ENCODE assay signal across 8 cellular contexts in the genomic region with DNA sequence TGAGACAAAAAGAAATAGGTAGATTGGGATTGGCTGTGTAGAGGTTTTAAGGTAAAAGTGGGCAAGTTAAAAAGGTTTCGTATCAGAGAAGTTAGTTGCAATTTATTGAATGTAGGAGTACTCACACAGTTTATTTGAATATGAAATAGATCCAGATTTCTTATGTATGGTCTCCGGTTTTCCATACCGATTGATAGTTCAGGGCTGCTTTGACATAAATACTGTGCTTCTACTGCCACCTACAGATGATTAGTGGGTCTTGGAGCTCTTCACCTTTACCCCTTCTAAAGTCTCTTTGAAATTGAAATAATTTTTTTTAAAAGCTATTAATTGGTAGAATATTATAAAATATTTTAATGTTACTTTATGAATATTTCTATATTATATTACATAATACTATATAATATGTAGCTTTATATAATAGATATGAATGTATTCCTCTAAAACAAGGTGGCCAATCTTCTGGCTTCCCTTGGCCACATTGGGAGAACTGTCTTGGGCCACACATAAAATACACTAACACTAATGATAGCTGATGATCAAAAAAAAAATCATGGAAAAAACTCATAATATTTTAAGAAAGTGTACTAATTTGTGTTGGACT. TPM values are rescaled to one million over a fixed set of nuclear protein-coding genes. Genes with fewer than 3 reads are reported as not detected.
DNase-seq lines count a peak whose midpoint lies in the region; ATAC-seq and TF ChIP-seq lines count a peak whose summit lies in the region.

No MANE protein-coding gene starts in this region.

- H3K4me3 Mint-ChIP-seq in brain, result no peak overlapping the region

- no peaks in the 10 kb centered on the region for H3K36me3 Mint-ChIP-seq in brain

- H3K9ac ChIP-seq in HCT116 (ENCODE audit: low read length), result no peak overlapping the region

- H3K4me1 ChIP-seq in HCT116 (ENCODE audit: control insufficient read depth in 1 of 2, insufficient read depth in 2 of 2, low read length in 2 of 2) (no peaks in the 10 kb centered on the region), upper lobe of right lung (no peaks in the 10 kb centered on the region)

- H3K79me2 ChIP-seq in HCT116 (ENCODE audit: insufficient read depth, low read length), result peaks cover 17% of the 10 kb centered on the region

- RAD21 ChIA-PET in HCT116 (lab: Charles Lee; ENCODE audit: low non-redundant PET in 1 of 2, low total read pairs in 2 of 2, uncharacterized antibody in 2 of 2, unreplicated experiment in 2 of 2), result interaction anchor here (0.6 to 1.1 kb wide), 6 partner anchors 67 to 420 kb away, joined by 3 to 11 read pairs (median 4); no protein-coding TSS in a partner anchor

- no TSS peak for BruUV-seq in HCT116 (replicated peaks; lab: Mats Ljungman, UMichigan)

- no peak overlapping the region for H3K4me3 ChIP-seq in HCT116 (replicated peaks in 1 of 2; ENCODE audit: low read depth in 1 of 2, low read length in 2 of 2)
- H3K4me3 ChIP-seq in upper lobe of right lung, result no peak overlapping the region

- H3K27me3 Mint-ChIP-seq in brain, result no peaks in the 10 kb centered on the region

- H3K4me1 Mint-ChIP-seq in brain, result peaks cover 7% of the 10 kb centered on the region

- CTCF ChIA-PET in HCT116 (lab: Charles Lee), result interaction anchor here (0.6 to 2.3 kb wide), 26 partner anchors 8 to 426 kb away, joined by 3 to 54 read pairs (median 4); a partner anchor contains a TSS

- no peaks in the 10 kb centered on the region for H3K9me3 ChIP-seq in HCT116 (ENCODE audit: control insufficient read depth in 1 of 2, insufficient read depth in 1 of 2, low read depth in 1 of 2, low read length in 2 of 2)
- H3K9me3 ChIP-seq in upper lobe of right lung, result no peaks in the 10 kb centered on the region

- ATAC-seq in HCT116, result peak; percentile 82
- ATAC-seq in upper lobe of right lung, result peak; percentile 75
- no peak for ATAC-seq in GM21515 (IDR thresholded peaks at IDR 0.05; ENCODE audit: unreplicated experiment)

- no peaks in the 10 kb centered on the region for H3K9me2 ChIP-seq in HCT116 (ENCODE audit: insufficient read depth)

- H3K27ac ChIP-seq in HCT116 (ENCODE audit: low read depth, low read length) (no peak overlapping the region), upper lobe of right lung (no peak overlapping the region)

- H3K36me3 ChIP-seq in HCT116 (ENCODE audit: control insufficient read depth in 1 of 2, insufficient read depth in 2 of 2, low read length in 2 of 2) (peaks cover 0 to 2% of the 10 kb centered on the region in 2 experiments; a peak in 1 of 4 replicates), upper lobe of right lung (no peaks in the 10 kb centered on the region)

- no peak overlapping the region for H3K4me2 ChIP-seq in HCT116 (ENCODE audit: low read length)

- peak; percentile 55 to 69 (median 64); a peak in 5 of 6 replicates for TF ChIP-seq CTCF in HCT116 (IDR thresholded peaks at IDR 0.05 in 2 of 3, conservative IDR thresholded peaks at IDR 0.05 in 1 of 3; ENCODE audit: borderline replicate concordance in 1 of 3, insufficient read depth in 1 of 3, low read depth in 2 of 3, low read length in 2 of 3)
- peak; percentile 65 to 74 for TF ChIP-seq CTCF in brain (conservative IDR thresholded peaks at IDR 0.05)
- peak; percentile 70 for TF ChIP-seq CTCF in upper lobe of right lung (IDR thresholded peaks at IDR 0.05)

- H3K27me3 ChIP-seq in HCT116 (ENCODE audit: insufficient read depth, low read length) (no peaks in the 10 kb centered on the region), upper lobe of right lung (no peaks in the 10 kb centered on the region)

- TF ChIP-seq RAD21 in HCT116 (IDR thresholded peaks at IDR 0.05; ENCODE audit: low read depth), result peak; percentile 76

- H4K20me1 ChIP-seq in HCT116 (ENCODE audit: insufficient read depth), result no peaks in the 10 kb centered on the region

- peak overlapping the region in 2 of 5 experiments; percentile 1 to 19 for H3K27ac Mint-ChIP-seq in brain

- no peak overlapping the region for H2AFZ ChIP-seq in HCT116 (ENCODE audit: low read depth, low read length, poor library complexity, severe bottlenecking)

- intact Hi-C loops in HCT116 (cut with micrococcal nuclease) (loop anchor here (1.0 to 10.0 kb wide), 4 partner anchors 69 to 421 kb away; no protein-coding TSS in a partner anchor), upper lobe of right lung (cut with DNase I) (no loop called here)

- peaks cover 0 to under 1% (median 0%) of the 10 kb centered on the region in 5 experiments for H3K9me3 Mint-ChIP-seq in brain

- DNase-seq in DMS153 (lab: John Stamatoyannopoulos, UW) (peak; percentile 20), HCT116 (ENCODE audit: low read depth, low spot score) (peak; percentile 40), NCI-H69 (lab: John Stamatoyannopoulos, UW) (peak; percentile 66), kidney tubule cell (ENCODE audit: low spot score) (peak; percentile 54), upper lobe of right lung (no peak), KG1 (lab: John Stamatoyannopoulos, UW) (no peak)

- TF ChIP-seq POLR2A in HCT116 (IDR thresholded peaks at IDR 0.05; ENCODE audit: borderline replicate concordance, extremely low read depth, insufficient read depth, insufficient read length), result no peak

- POLR2A ChIA-PET in HCT116 (lab: Charles Lee), result interaction anchor here (1.0 to 1.4 kb wide), 4 partner anchors 65 to 90 kb away, joined by 3 to 8 read pairs (median 4); a partner anchor contains a TSS

TF ChIP-seq in HCT116, 20 proteins besides CTCF, POLR2A, EP300 and RAD21:
- TF ChIP-seq ELF1 (IDR thresholded peaks at IDR 0.05; ENCODE audit: borderline replicate concordance, low read depth) (no peak), TCF7L2 (IDR thresholded peaks at IDR 0.05; ENCODE audit: borderline replicate concordance, extremely low read depth, insufficient read depth, insufficient read length) (no peak), FOSL1 (IDR thresholded peaks at IDR 0.05; ENCODE audit: low read depth) (no peak)

RNA-seq across cellular contexts. Expression of a gene that starts 7.7 kb away (rescaled TPM):
- total RNA-seq in HCT116 (2021; ENCODE audit: unreplicated experiment), result not detected
- polyA plus RNA-seq in HCT116 (2012), result 0.05 and 0.09 TPM in 2 replicates
- polyA plus RNA-seq in brain (ENCODE audit: insufficient read depth, low read depth, low replicate concordance), result not detected
- total RNA-seq in upper lobe of right lung, result 0.58 TPM

RNA-seq across cellular contexts. Expression of a gene that starts 41.3 kb away (rescaled TPM):
- total RNA-seq in HCT116 (2021; ENCODE audit: unreplicated experiment), result 0.30 TPM
- polyA plus RNA-seq in HCT116 (2012), result 0.13 and 0.19 TPM in 2 replicates
- 0.95 TPM for polyA plus RNA-seq in brain (ENCODE audit: insufficient read depth, low read depth, low replicate concordance)
- total RNA-seq in upper lobe of right lung, result 13.6 TPM

Comparison
In these comparisons a context has a peak if more than half of its experiments do, and no peak if none do; other contexts are left out.
1. DNase-seq: peak in DMS153 (single experiment), HCT116 (single experiment), NCI-H69 (single experiment) and kidney tubule cell (single experiment); none in upper lobe of right lung (single experiment) and KG1 (single experiment).
2. RNA of a gene that starts 41.3 kb away (total RNA-seq): 13.6 TPM in upper lobe of right lung (single experiment); 0.30 TPM in HCT116 (single experiment); every median in the first group is over 10 times any median in the second.
3. Peak in every context shown above with its lines, with median percentiles within 50 percentile points of each other: CTCF ChIP-seq.